ENCODE assay signal across 8 cellular contexts in genomic region chr22:25081409-25081824, GRCh38.
DNase-seq lines count a peak whose midpoint lies in the region; ATAC-seq and TF ChIP-seq lines count a peak whose summit lies in the region.

No MANE protein-coding gene starts in this region.

- peak; percentile 4 for DNase-seq in DMS53 treated with DMSO at 0.1 percent for 48 hours (lab: John Stamatoyannopoulos, UW; ENCODE audit: unreplicated experiment)
- peak in 1 of 2 experiments; percentile 17 for DNase-seq in HL-60 (ENCODE audit: low read depth in 1 of 2, low spot score in 1 of 2)
- DNase-seq in UCSD-AML1 (lab: John Stamatoyannopoulos, UW; ENCODE audit: unreplicated experiment), result peak; percentile 28
- no peak for DNase-seq in dorsolateral prefrontal cortex
- no peak for DNase-seq in globus pallidus (ENCODE audit: low spot score)

- H3F3A ChIP-seq in neural cell (ENCODE audit: insufficient read depth, low read length, poor library complexity, severe bottlenecking), result no peaks in the 10 kb centered on the region

- TF ChIP-seq RAD21 in neural cell (conservative IDR thresholded peaks at IDR 0.05), result peak; percentile 80

- H3K4me3 ChIP-seq in HL-60 (replicated peaks; ENCODE audit: insufficient read depth, low read length) (no peak overlapping the region), dorsolateral prefrontal cortex (no peak overlapping the region), neural cell (ENCODE audit: low read length) (no peak overlapping the region)

- H3K27me3 ChIP-seq in HL-60 (ENCODE audit: insufficient read depth, poor library complexity, severe bottlenecking) (peaks cover 3% of the 10 kb centered on the region), dorsolateral prefrontal cortex (no peaks in the 10 kb centered on the region), neural cell (ENCODE audit: insufficient read depth, low read depth, low read length) (no peaks in the 10 kb centered on the region)

- no peak overlapping the region for H3K9ac ChIP-seq in neural cell (ENCODE audit: low read length)

- H3K9me3 ChIP-seq in neural cell (ENCODE audit: low read length), result no peaks in the 10 kb centered on the region

- TF ChIP-seq EP300 in neural cell (conservative IDR thresholded peaks at IDR 0.05; ENCODE audit: poor library complexity, severe bottlenecking), result no peak

- H3K79me2 ChIP-seq in neural cell (replicated peaks; ENCODE audit: insufficient read depth, low read length), result no peaks in the 10 kb centered on the region

- no peak overlapping the region for H3K4me2 ChIP-seq in neural cell (ENCODE audit: low read length)

- no peaks in the 10 kb centered on the region for H3K9me2 ChIP-seq in neural cell (ENCODE audit: insufficient read depth, low read length)

- H4K20me1 ChIP-seq in neural cell (ENCODE audit: insufficient read depth), result no peaks in the 10 kb centered on the region

- intact Hi-C loops in dorsolateral prefrontal cortex (cut with DNase I), result no loop called here

- ATAC-seq in GM21619 (IDR thresholded peaks at IDR 0.05; ENCODE audit: unreplicated experiment) (no peak), HG02610 (IDR thresholded peaks at IDR 0.05; ENCODE audit: unreplicated experiment) (no peak)

- peak; percentile 9 for TF ChIP-seq CTCF in HL-60 (IDR thresholded peaks at IDR 0.05; ENCODE audit: insufficient read depth, low read length)
- TF ChIP-seq CTCF in dorsolateral prefrontal cortex (IDR thresholded peaks at IDR 0.05 in 54 of 56, conservative IDR thresholded peaks at IDR 0.05 in 2 of 56; ENCODE audit: low read depth in 1 of 56, partially characterized antibody in 56 of 56), result peak in 49 of 56 donors; percentile 11 to 64 (median 45)
- TF ChIP-seq CTCF in neural cell (IDR thresholded peaks at IDR 0.05; ENCODE audit: poor library complexity, severe bottlenecking), result peak; percentile 75

- no peaks in the 10 kb centered on the region for H3K36me3 ChIP-seq in neural cell (ENCODE audit: insufficient read depth, low read length)

- H3K27ac ChIP-seq in HL-60 (replicated peaks), result no peak overlapping the region
- no peak overlapping the region for H3K27ac ChIP-seq in dorsolateral prefrontal cortex
- H3K27ac ChIP-seq in neural cell (ENCODE audit: low read length), result no peak overlapping the region

- no peak overlapping the region for H2AFZ ChIP-seq in neural cell (ENCODE audit: low read depth, low read length)

TF ChIP-seq in neural cell, 6 proteins besides CTCF, POLR2A, EP300 and RAD21:
- TF ChIP-seq SMC3 (conservative IDR thresholded peaks at IDR 0.05; ENCODE audit: poor library complexity) (peak; percentile 71), REST (IDR thresholded peaks at IDR 0.05; ENCODE audit: borderline replicate concordance) (no peak)

Comparison
In these comparisons a context has a peak if more than half of its experiments do, and no peak if none do; other contexts are left out.
1. DNase-seq: peak in DMS53 treated with DMSO at 0.1 percent for 48 hours (single experiment) and UCSD-AML1 (single experiment); none in dorsolateral prefrontal cortex (0 of 10) and globus pallidus (single experiment).
2. CTCF ChIP-seq: peak in every context shown above with its lines; median percentile 75 in neural cell; 45 in dorsolateral prefrontal cortex; 9 in HL-60.